In genomic region chr12:111868676-111869588, GRCh38 we compare ENCODE assay signal across 29 cellular contexts. TPM values are rescaled to one million over a fixed set of nuclear protein-coding genes. Genes with fewer than 3 reads are reported as not detected.
A peak's percentile ranks its signal among the peaks of the same experiment; 100 is the strongest.
DNase-seq lines count a peak whose midpoint lies in the region; ATAC-seq and TF ChIP-seq lines count a peak whose summit lies in the region.
"Had no signal": no experiment of that assay in that cellular context is flagged by ENCODE, and none has a peak within 500 bp of the region (broad histone marks: within the 10 kb centered on the region; RNA-seq: fewer than 3 reads in every experiment).

No MANE protein-coding gene starts in this region.

- CTCF ChIA-PET in naive thymus-derived CD4-positive, alpha-beta T cell (lab: Charles Lee), result interaction anchor here (1.0 kb wide), 1 partner anchor 20 kb away, joined by 3 read pairs; no protein-coding TSS in a partner anchor
- CTCF ChIA-PET in RWPE1 (lab: Yijun Ruan, JAX), result no interaction called here

- no peaks in the 10 kb centered on the region for H3K9me3 ChIP-seq in HUES6 (ENCODE audit: control insufficient read depth, insufficient read depth, low read depth, low read length)
- H3K9me3 ChIP-seq in ectodermal cell (ENCODE audit: control insufficient read depth, low read length), result no peaks in the 10 kb centered on the region
- H3K9me3 ChIP-seq in naive thymus-derived CD4-positive, alpha-beta T cell (ENCODE audit: control insufficient read depth in 2 of 3, low read length in 3 of 3), result no peaks in the 10 kb centered on the region
- H3K9me3 ChIP-seq: ascending aorta, mucosa of descending colon, right atrium auricular region, thoracic aorta had no signal

- no peak overlapping the region for H3K9ac ChIP-seq in HUES6 (ENCODE audit: low read length)
- H3K9ac ChIP-seq: parathyroid adenoma had no signal

- intact Hi-C loops in naive thymus-derived CD4-positive, alpha-beta T cell (cut with micrococcal nuclease), result no loop called here
- intact Hi-C loops in activated T-helper 2 cell treated with anti-CD3 and anti-CD28 coated beads, Interferon-gamma antibody, Interleukin-2, Interleukin-4, amounts not matched to agents 10 μg/mL and 5 μg/mL and 100 μg/mL, durations not matched to agents 14 hours and 24 hours and 36 hours (cut with micrococcal nuclease), result no loop called here

- no peaks in the 10 kb centered on the region for H3K27me3 Mint-ChIP-seq in naive thymus-derived CD4-positive, alpha-beta T cell
- H3K27me3 Mint-ChIP-seq in activated T-helper 2 cell treated with anti-CD3 and anti-CD28 coated beads, Interferon-gamma antibody, Interleukin-2, Interleukin-4, amounts not matched to agents 10 μg/mL and 5 μg/mL and 100 μg/mL, durations not matched to agents 14 hours and 24 hours and 36 hours (ENCODE audit: low read depth), result no peaks in the 10 kb centered on the region
- H3K27me3 Mint-ChIP-seq: activated CD4-positive, alpha-beta T cell treated with anti-CD3 and anti-CD28 coated beads, Interleukin-2, amount 10 ng/mL, durations not matched to agents 7 days and 5 days; activated CD8-positive, alpha-beta memory T cell treated with anti-CD3 and anti-CD28 coated beads, Interleukin-2, amount 10 ng/mL, durations not matched to agents 7 days and 5 days; activated naive CD8-positive, alpha-beta T cell treated with anti-CD3 and anti-CD28 coated beads for 36 hours; CD4-positive, CD25-positive, alpha-beta regulatory T cell; T-cell had no signal

- TF ChIP-seq CTCF in RWPE1 (conservative IDR thresholded peaks at IDR 0.05; ENCODE audit: low read depth), result no peak

- H3K36me3 ChIP-seq in HUES6 (ENCODE audit: control insufficient read depth, insufficient read depth, low read length), result peaks cover 78% of the 10 kb centered on the region
- peaks cover 31% of the 10 kb centered on the region for H3K36me3 ChIP-seq in ectodermal cell (ENCODE audit: control insufficient read depth, insufficient read depth, low read length)
- H3K36me3 ChIP-seq in naive thymus-derived CD4-positive, alpha-beta T cell (ENCODE audit: control insufficient read depth in 2 of 3, insufficient read depth in 3 of 3, low read length in 3 of 3), result peaks cover 18 to 90% (median 21%) of the 10 kb centered on the region in 3 experiments

- peaks cover 39% of the 10 kb centered on the region for H3K4me1 ChIP-seq in HUES6 (ENCODE audit: control insufficient read depth, insufficient read depth, low read length)
- peaks cover 27% of the 10 kb centered on the region for H3K4me1 ChIP-seq in ectodermal cell (ENCODE audit: control insufficient read depth, insufficient read depth, low read length)
- no peaks in the 10 kb centered on the region for H3K4me1 ChIP-seq in naive thymus-derived CD4-positive, alpha-beta T cell (ENCODE audit: control insufficient read depth in 2 of 2, insufficient read depth in 2 of 2, low read length in 2 of 2)
- H3K4me1 ChIP-seq: ascending aorta, heart right ventricle, parathyroid adenoma, right atrium auricular region had no signal

- no peak for ATAC-seq in naive thymus-derived CD4-positive, alpha-beta T cell
- ATAC-seq: activated CD8-positive, alpha-beta memory T cell treated with anti-CD3 and anti-CD28 coated beads, Interleukin-2, amount 10 ng/mL, durations not matched to agents 7 days and 5 days; heart right ventricle; mucosa of descending colon; Panc1; T-cell had no signal

- no peaks in the 10 kb centered on the region for H3K27me3 ChIP-seq in HUES6 (ENCODE audit: control insufficient read depth, insufficient read depth, low read length)
- no peaks in the 10 kb centered on the region for H3K27me3 ChIP-seq in ectodermal cell (ENCODE audit: control insufficient read depth, insufficient read depth, low read length, poor library complexity, severe bottlenecking)
- no peaks in the 10 kb centered on the region for H3K27me3 ChIP-seq in naive thymus-derived CD4-positive, alpha-beta T cell (ENCODE audit: control insufficient read depth in 2 of 2, insufficient read depth in 2 of 2, low read length in 2 of 2)
- H3K27me3 ChIP-seq: ascending aorta, heart right ventricle, right atrium auricular region had no signal

- peak overlapping the region in 5 of 9 donors; percentile 18 to 53 (median 45) for H3K27ac Mint-ChIP-seq in naive thymus-derived CD4-positive, alpha-beta T cell
- no peak overlapping the region for H3K27ac Mint-ChIP-seq in activated T-helper 2 cell treated with anti-CD3 and anti-CD28 coated beads, Interferon-gamma antibody, Interleukin-2, Interleukin-4, amounts not matched to agents 10 μg/mL and 5 μg/mL and 100 μg/mL, durations not matched to agents 14 hours and 24 hours and 36 hours
- H3K27ac Mint-ChIP-seq: activated CD4-positive, alpha-beta T cell treated with anti-CD3 and anti-CD28 coated beads, Interleukin-2, amount 10 ng/mL, durations not matched to agents 7 days and 5 days; activated naive CD8-positive, alpha-beta T cell treated with anti-CD3 and anti-CD28 coated beads for 36 hours; nephron progenitor cell had no signal

- peak overlapping the region; percentile 89 for H3K27ac ChIP-seq in HUES6 (ENCODE audit: low read depth, low read length)
- peak overlapping the region; percentile 61 for H3K27ac ChIP-seq in ectodermal cell (ENCODE audit: insufficient read depth, low read depth, low read length, poor library complexity, severe bottlenecking)
- H3K27ac ChIP-seq in naive thymus-derived CD4-positive, alpha-beta T cell (ENCODE audit: low read depth, low read length), result no peak overlapping the region
- no peak overlapping the region for H3K27ac ChIP-seq in RWPE1
- H3K27ac ChIP-seq: heart right ventricle, parathyroid adenoma, right atrium auricular region, thoracic aorta had no signal

- peaks cover 13 to 58% (median 31%) of the 10 kb centered on the region in 5 donors for H3K36me3 Mint-ChIP-seq in naive thymus-derived CD4-positive, alpha-beta T cell
- H3K36me3 Mint-ChIP-seq in activated T-helper 2 cell treated with anti-CD3 and anti-CD28 coated beads, Interferon-gamma antibody, Interleukin-2, Interleukin-4, amounts not matched to agents 10 μg/mL and 5 μg/mL and 100 μg/mL, durations not matched to agents 14 hours and 24 hours and 36 hours (ENCODE audit: low read depth), result peaks cover 69% of the 10 kb centered on the region

- H3K4me3 Mint-ChIP-seq in naive thymus-derived CD4-positive, alpha-beta T cell, result no peak overlapping the region
- H3K4me3 Mint-ChIP-seq in activated T-helper 2 cell treated with anti-CD3 and anti-CD28 coated beads, Interferon-gamma antibody, Interleukin-2, Interleukin-4, amounts not matched to agents 10 μg/mL and 5 μg/mL and 100 μg/mL, durations not matched to agents 14 hours and 24 hours and 36 hours (ENCODE audit: low read depth), result no peak overlapping the region
- H3K4me3 Mint-ChIP-seq: activated CD4-positive, alpha-beta T cell treated with anti-CD3 and anti-CD28 coated beads, Interleukin-2, amount 10 ng/mL, durations not matched to agents 7 days and 5 days; activated CD8-positive, alpha-beta memory T cell treated with anti-CD3 and anti-CD28 coated beads, Interleukin-2, amount 10 ng/mL, durations not matched to agents 7 days and 5 days; activated naive CD8-positive, alpha-beta T cell treated with anti-CD3 and anti-CD28 coated beads for 36 hours; CD4-positive, CD25-positive, alpha-beta regulatory T cell; nephron progenitor cell; T-cell had no signal

- H3K9me3 Mint-ChIP-seq in naive thymus-derived CD4-positive, alpha-beta T cell, result peaks cover 0 to 3% (median 0%) of the 10 kb centered on the region in 11 donors
- no peaks in the 10 kb centered on the region for H3K9me3 Mint-ChIP-seq in activated T-helper 2 cell treated with anti-CD3 and anti-CD28 coated beads, Interferon-gamma antibody, Interleukin-2, Interleukin-4, amounts not matched to agents 10 μg/mL and 5 μg/mL and 100 μg/mL, durations not matched to agents 14 hours and 24 hours and 36 hours
- H3K9me3 Mint-ChIP-seq: activated CD4-positive, alpha-beta T cell treated with anti-CD3 and anti-CD28 coated beads, Interleukin-2, amount 10 ng/mL, durations not matched to agents 7 days and 5 days; activated naive CD8-positive, alpha-beta T cell treated with anti-CD3 and anti-CD28 coated beads for 36 hours; CD4-positive, CD25-positive, alpha-beta regulatory T cell; T-cell had no signal

- 3 to 6% methylated on average over 2 of the region's 2 CpGs for whole genome bisulfite sequencing in ectodermal cell, 2 experiments

- H3K4me1 Mint-ChIP-seq in naive thymus-derived CD4-positive, alpha-beta T cell, result peaks cover 0 to 2% (median 0%) of the 10 kb centered on the region in 7 donors
- peaks cover 4% of the 10 kb centered on the region for H3K4me1 Mint-ChIP-seq in activated T-helper 2 cell treated with anti-CD3 and anti-CD28 coated beads, Interferon-gamma antibody, Interleukin-2, Interleukin-4, amounts not matched to agents 10 μg/mL and 5 μg/mL and 100 μg/mL, durations not matched to agents 14 hours and 24 hours and 36 hours (ENCODE audit: low read depth)
- H3K4me1 Mint-ChIP-seq: activated CD4-positive, alpha-beta T cell treated with anti-CD3 and anti-CD28 coated beads, Interleukin-2, amount 10 ng/mL, durations not matched to agents 7 days and 5 days; activated CD8-positive, alpha-beta memory T cell treated with anti-CD3 and anti-CD28 coated beads, Interleukin-2, amount 10 ng/mL, durations not matched to agents 7 days and 5 days; nephron progenitor cell; T-cell had no signal

- DNase-seq in ELF-1 (ENCODE audit: low read depth, low spot score) (peak; percentile 18), RWPE1 (ENCODE audit: low spot score) (no peak), NCI-H2107 (lab: John Stamatoyannopoulos, UW) (no peak)
- no peak for DNase-seq in naive thymus-derived CD4-positive, alpha-beta T cell
- no peak for DNase-seq in activated T-helper 2 cell treated with anti-CD3 and anti-CD28 coated beads, Interferon-gamma antibody, Interleukin-2, Interleukin-4, amounts not matched to agents 10 μg/mL and 5 μg/mL and 100 μg/mL, durations not matched to agents 14 hours and 24 hours and 36 hours (ENCODE audit: low spot score)
- DNase-seq: activated CD4-positive, alpha-beta T cell treated with anti-CD3 and anti-CD28 coated beads, Interleukin-2, amount 10 ng/mL, durations not matched to agents 7 days and 5 days; activated CD8-positive, alpha-beta memory T cell treated with anti-CD3 and anti-CD28 coated beads, Interleukin-2, amount 10 ng/mL, durations not matched to agents 7 days and 5 days; activated effector memory CD4-positive, alpha-beta T cell treated with Interleukin-2 at 50 U/mL for 16 hours; activated naive CD8-positive, alpha-beta T cell treated with anti-CD3 and anti-CD28 coated beads for 36 hours; CD4-positive, CD25-positive, alpha-beta regulatory T cell; DMS 273 treated with DMSO at 0.1 percent for 48 hours; effector CD4-positive, alpha-beta T cell; foreskin fibroblast; heart right ventricle; KG1; MM.1S; mucosa of descending colon; NCI-H1417; nephron progenitor cell; stimulated activated CD4-positive, alpha-beta T cell treated with anti-CD3 and anti-CD28 coated beads, Interleukin-4, amount 100 ng/mL, for 24 hours; stimulated activated naive CD4-positive, alpha-beta T cell; T-cell had no signal

- H3K4me3 ChIP-seq in HUES6 (ENCODE audit: low read depth, low read length) (peak overlapping the region; percentile 33), ectodermal cell (ENCODE audit: insufficient read depth, low read depth, low read length) (no peak overlapping the region)
- no peak overlapping the region for H3K4me3 ChIP-seq in naive thymus-derived CD4-positive, alpha-beta T cell (ENCODE audit: low read length)
- H3K4me3 ChIP-seq: ascending aorta, heart right ventricle, mucosa of descending colon, right atrium auricular region, thoracic aorta had no signal

- POLR2A ChIA-PET in naive thymus-derived CD4-positive, alpha-beta T cell (lab: Charles Lee), result interaction anchor here (0.6 kb wide), 2 partner anchors 175 to 1274 kb away, joined by 3 to 4 read pairs; no protein-coding TSS in a partner anchor
- POLR2A ChIA-PET in RWPE1 (lab: Yijun Ruan, JAX; ENCODE audit: low non-redundant PET), result no interaction called here

RNA-seq across cellular contexts. Expression of gene MAPKAPK5, which starts 26.9 kb away (rescaled TPM):
- polyA plus RNA-seq in ectodermal cell (2013, experiment 1 of 4), result 41.5 TPM
- polyA plus RNA-seq in ectodermal cell (2013, experiment 2 of 4), result 44.0 TPM
- polyA plus RNA-seq in ectodermal cell (2013, experiment 3 of 4), result 41.9 TPM
- polyA plus RNA-seq in ectodermal cell (2013, experiment 4 of 4), result 43.3 TPM
- total RNA-seq in naive thymus-derived CD4-positive, alpha-beta T cell, result 10 to 100 TPM; 46.1 to 72.1 (median 60.0) TPM
- 10 to 100 TPM; 30.6 to 53.4 TPM for polyA plus RNA-seq in naive thymus-derived CD4-positive, alpha-beta T cell
- 66.4 and 68.1 TPM in 2 replicates for total RNA-seq in activated T-helper 2 cell treated with anti-CD3 and anti-CD28 coated beads, Interferon-gamma antibody, Interleukin-2, Interleukin-4, amounts not matched to agents 10 μg/mL and 5 μg/mL and 100 μg/mL, durations not matched to agents 14 hours and 24 hours and 36 hours

Comparison
In these comparisons a context has a peak if more than half of its experiments do, and no peak if none do; other contexts are left out.
1. H3K27ac ChIP-seq: peak in HUES6 (single experiment) and ectodermal cell (single experiment); none in naive thymus-derived CD4-positive, alpha-beta T cell (single experiment) and RWPE1 (single experiment).